In genomic region chr10:124079864-124080263, GRCh38 we compare ENCODE assay signal across 14 cellular contexts. TPM values are rescaled to one million over a fixed set of nuclear protein-coding genes. Genes with fewer than 3 reads are reported as not detected.
DNase-seq lines count a peak whose midpoint lies in the region; ATAC-seq and TF ChIP-seq lines count a peak whose summit lies in the region.
"Had no signal": no experiment of that assay in that cellular context is flagged by ENCODE, and none has a peak within 500 bp of the region (broad histone marks: within the 10 kb centered on the region; RNA-seq: fewer than 3 reads in every experiment).

No MANE protein-coding gene starts in this region.

- H3K27me3 ChIP-seq in Loucy (ENCODE audit: insufficient read depth, low read length, poor library complexity, severe bottlenecking) (no peaks in the 10 kb centered on the region), stomach smooth muscle (ENCODE audit: control insufficient read depth in 1 of 2, insufficient read depth in 2 of 2, low read length in 2 of 2) (no peaks in the 10 kb centered on the region)
- H3K27me3 ChIP-seq: BE2C had no signal

- H3K4me1 ChIP-seq in Loucy (ENCODE audit: insufficient read depth, low read length, poor library complexity, severe bottlenecking): peaks cover 21% of the 10 kb centered on the region
- peaks cover 75% of the 10 kb centered on the region for H3K4me1 ChIP-seq in stomach smooth muscle (ENCODE audit: control insufficient read depth, insufficient read depth, low read length)

- H3K36me3 ChIP-seq in Loucy (ENCODE audit: insufficient read depth, low read length) (no peaks in the 10 kb centered on the region), stomach smooth muscle (ENCODE audit: control insufficient read depth in 2 of 2, insufficient read depth in 2 of 2, low read length in 2 of 2) (peaks cover 2 to 3% of the 10 kb centered on the region in 2 donors)
- H3K36me3 ChIP-seq: BE2C had no signal

- H3K4me1 Mint-ChIP-seq in activated B cell treated with CpG ODN at 0.5 μM for 24 hours: peaks cover 65% of the 10 kb centered on the region
- H3K4me1 Mint-ChIP-seq in naive B cell: peaks cover 55 to 87% (median 76%) of the 10 kb centered on the region in 3 donors
- H3K4me1 Mint-ChIP-seq: CD8-positive, alpha-beta memory T cell had no signal

- H3K36me3 Mint-ChIP-seq in activated B cell treated with CpG ODN at 0.5 μM for 24 hours (ENCODE audit: low read depth): peaks cover 18% of the 10 kb centered on the region
- peaks cover 14 to 16% of the 10 kb centered on the region in 2 donors for H3K36me3 Mint-ChIP-seq in naive B cell
- H3K36me3 Mint-ChIP-seq: CD8-positive, alpha-beta memory T cell had no signal

- peak overlapping the region; percentile 31 for H3K27ac ChIP-seq in stomach smooth muscle (ENCODE audit: low read length)

- ATAC-seq in activated B cell treated with CpG ODN at 0.5 μM for 24 hours (ENCODE audit: low read depth) (peak; percentile 33), naive B cell (ENCODE audit: low read depth in 2 of 2) (peak; percentile 21 to 48), HG02884 (IDR thresholded peaks at IDR 0.05; ENCODE audit: unreplicated experiment) (no peak)

- H3K9me3 ChIP-seq in Loucy (ENCODE audit: insufficient read depth, low read depth, low read length) (no peaks in the 10 kb centered on the region), stomach smooth muscle (ENCODE audit: control insufficient read depth in 2 of 2, low read length in 2 of 2) (no peaks in the 10 kb centered on the region)
- H3K9me3 ChIP-seq: BE2C had no signal

- intact Hi-C loops in activated B cell treated with CpG ODN at 0.5 μM for 24 hours (cut with micrococcal nuclease): loop anchor here (2.0 kb wide), 1 partner anchor 13 kb away; no protein-coding TSS in a partner anchor

- H3K27ac Mint-ChIP-seq in activated B cell treated with CpG ODN at 0.5 μM for 24 hours (peak overlapping the region; percentile 68), naive B cell (peak overlapping the region in 5 of 6 donors; percentile 26 to 88 (median 79))
- H3K27ac Mint-ChIP-seq: CD8-positive, alpha-beta memory T cell had no signal

- peak overlapping the region; percentile 39 for H3K4me2 ChIP-seq in Loucy (ENCODE audit: low read depth, low read length, poor library complexity, severe bottlenecking)

- no peaks in the 10 kb centered on the region for H3K79me2 ChIP-seq in Loucy (ENCODE audit: insufficient read depth, low read length)

- POLR2A ChIA-PET in activated B cell treated with CpG ODN at 0.5 μM for 24 hours (lab: Charles Lee): no interaction called here

- DNase-seq in activated B cell treated with CpG ODN at 0.5 μM for 24 hours: no peak
- DNase-seq in naive B cell: peak; percentile 29
- no peak for DNase-seq in NOMO-1 treated with DMSO at 0.1 percent for 48 hours (lab: John Stamatoyannopoulos, UW; ENCODE audit: unreplicated experiment)
- no peak for DNase-seq in NCI-H1694 (lab: John Stamatoyannopoulos, UW)
- no peak for DNase-seq in NCI-H82 (lab: John Stamatoyannopoulos, UW)
- DNase-seq: BE2C; CD8-positive, alpha-beta memory T cell; NCI-H1092 treated with DMSO at 0.1 percent for 48 hours; NCI-H187; NCI-H446; SHP77 treated with DMSO at 0.1 percent for 48 hours had no signal

- H3K4me3 ChIP-seq in Loucy (ENCODE audit: low read length, poor library complexity, severe bottlenecking) (no peak overlapping the region), stomach smooth muscle (ENCODE audit: low read length in 2 of 2) (no peak overlapping the region)

- H4K20me1 ChIP-seq in Loucy (ENCODE audit: insufficient read depth, low read length, poor library complexity, severe bottlenecking): no peaks in the 10 kb centered on the region

- no peaks in the 10 kb centered on the region for H3F3A ChIP-seq in Loucy (ENCODE audit: low read depth)

- H3K9me3 Mint-ChIP-seq in activated B cell treated with CpG ODN at 0.5 μM for 24 hours (no peaks in the 10 kb centered on the region), naive B cell (no peaks in the 10 kb centered on the region)

- TF ChIP-seq CTCF in Loucy (conservative IDR thresholded peaks at IDR 0.05; ENCODE audit: low read length) (no peak), activated B cell treated with CpG ODN at 0.5 μM for 24 hours (IDR thresholded peaks at IDR 0.05) (no peak)

- CTCF ChIA-PET in activated B cell treated with CpG ODN at 0.5 μM for 24 hours (lab: Charles Lee): no interaction called here

- no peaks in the 10 kb centered on the region for H3K27me3 Mint-ChIP-seq in activated B cell treated with CpG ODN at 0.5 μM for 24 hours
- no peaks in the 10 kb centered on the region for H3K27me3 Mint-ChIP-seq in naive B cell

- no peaks in the 10 kb centered on the region for H3K9me2 ChIP-seq in Loucy (replicated peaks; ENCODE audit: low read depth, low read length)

- H3K4me3 Mint-ChIP-seq in activated B cell treated with CpG ODN at 0.5 μM for 24 hours (peak overlapping the region; percentile 41), naive B cell (peak overlapping the region in 7 of 8 donors; percentile 27 to 84 (median 67))
- H3K4me3 Mint-ChIP-seq: CD8-positive, alpha-beta memory T cell had no signal

- 0 out of 2 replicates have a peak overlapping the region, but pooled peaks have one; percentile 26 for H2AFZ ChIP-seq in Loucy (ENCODE audit: low read length)

- H3K9ac ChIP-seq in Loucy (ENCODE audit: low read depth, low read length, poor library complexity, severe bottlenecking): peak overlapping the region; percentile 1
- no peak overlapping the region for H3K9ac ChIP-seq in stomach smooth muscle (ENCODE audit: low read length in 2 of 2)

RNA-seq across cellular contexts. Expression of gene CHST15, which starts 13.5 kb away (rescaled TPM):
- total RNA-seq in activated B cell treated with CpG ODN at 0.5 μM for 24 hours: 12.1 and 13.8 TPM in 2 replicates
- polyA plus RNA-seq in naive B cell (ENCODE audit: low read depth in 6 of 6): 10 to 100 TPM; 13.4 to 19.5 (median 17.0) TPM
- polyA plus RNA-seq: CD8-positive, alpha-beta memory T cell had no signal
